Comparison of ENCODE assay signal across 17 cellular contexts in genomic region chr13:56457535-56458200, GRCh38.
"Had no signal": no experiment of that assay in that cellular context is flagged by ENCODE, and none has a peak within 500 bp of the region (broad histone marks: within the 10 kb centered on the region; RNA-seq: fewer than 3 reads in every experiment).

No MANE protein-coding gene starts in this region.

- H3K4me3 ChIP-seq: dorsolateral prefrontal cortex, gastroesophageal sphincter, lung, neural progenitor cell, ovary, right atrium auricular region had no signal

- H3K4me1 ChIP-seq: gastroesophageal sphincter, neural progenitor cell, right atrium auricular region had no signal

- H3K9me3 ChIP-seq: ovary had no signal

- H3K36me3 ChIP-seq: gastroesophageal sphincter, neural progenitor cell, ovary, right atrium auricular region had no signal

- DNase-seq: cortex of kidney; dorsolateral prefrontal cortex; effector CD8-positive, alpha-beta T cell; left colon; left ventricle myocardium superior; mesenchymal stem cell; midbrain; nucleus accumbens; ovary; small intestine; stimulated activated CD4-positive, alpha-beta T cell treated with anti-CD3 and anti-CD28 coated beads, Interleukin-12 subunit alpha, Interleukin-12 subunit beta, amount 100 ng/mL, for 4 hours; stimulated activated naive CD4-positive, alpha-beta T cell; trophoblast cell had no signal

- H2AFZ ChIP-seq: neural progenitor cell had no signal

- H3K27me3 ChIP-seq: dorsolateral prefrontal cortex, gastroesophageal sphincter, neural progenitor cell, ovary, right atrium auricular region had no signal

- H3K27ac ChIP-seq: dorsolateral prefrontal cortex, gastroesophageal sphincter, neural progenitor cell, ovary had no signal

- H3K4me2 ChIP-seq: neural progenitor cell had no signal
